In genomic region chr11:35253237-35253636, GRCh38 we compare ENCODE assay signal across 1 cellular context.
A peak's percentile ranks its signal among the peaks of the same experiment; 100 is the strongest.
TF ChIP-seq lines count a peak whose summit lies in the region.

No MANE protein-coding gene starts in this region.

TF ChIP-seq in SK-N-SH, 30 proteins besides CTCF, POLR2A, EP300 and RAD21 (continued from another document):
- TF ChIP-seq FOXJ3 (CRISPR knock-in tag; IDR thresholded peaks at IDR 0.05) (no peak), TEAD4 (IDR thresholded peaks at IDR 0.05; ENCODE audit: borderline replicate concordance, insufficient read depth) (no peak), POLR2AphosphoS5 (IDR thresholded peaks at IDR 0.05; ENCODE audit: low read depth, low read length) (no peak), NFIC (IDR thresholded peaks at IDR 0.05; ENCODE audit: borderline replicate concordance) (peak; percentile 33; the same call in 1 of the 2 replicates), EZH2phosphoT487 (IDR thresholded peaks at IDR 0.05; ENCODE audit: borderline replicate concordance, low read depth) (no peak), USF1 (IDR thresholded peaks at IDR 0.05; ENCODE audit: borderline replicate concordance, low read depth) (no peak), USF2 (IDR thresholded peaks at IDR 0.05; ENCODE audit: borderline replicate concordance, low read depth, low read length) (no peak), TAF1 (IDR thresholded peaks at IDR 0.05; ENCODE audit: borderline replicate concordance, low read depth, low read length) (no peak), MXI1 (IDR thresholded peaks at IDR 0.05; ENCODE audit: low read depth, low read length) (no peak), SMC3 (IDR thresholded peaks at IDR 0.05; ENCODE audit: low read depth, low read length) (no peak), RFX5 (IDR thresholded peaks at IDR 0.05; ENCODE audit: low read length) (no peak), GATA2 (CRISPR knock-in tag; IDR thresholded peaks at IDR 0.05) (no peak), SIN3A (IDR thresholded peaks at IDR 0.05; ENCODE audit: borderline replicate concordance, low read depth, low read length) (no peak), GABPA (IDR thresholded peaks at IDR 0.05; ENCODE audit: low read depth) (no peak), FOSL2 (IDR thresholded peaks at IDR 0.05; ENCODE audit: borderline replicate concordance, low read depth) (peak; percentile 9; the same call in 1 of the 2 replicates), NRF1 (IDR thresholded peaks at IDR 0.05; ENCODE audit: low read depth, low read length) (no peak), ELF1 (IDR thresholded peaks at IDR 0.05) (no peak), RXRA (IDR thresholded peaks at IDR 0.05; ENCODE audit: borderline replicate concordance, low read depth) (no peak), PBX3 (IDR thresholded peaks at IDR 0.05) (peak; percentile 30), JUND (IDR thresholded peaks at IDR 0.05) (peak; percentile 16; the same call in 1 of the 2 replicates), CHD2 (IDR thresholded peaks at IDR 0.05; ENCODE audit: low read length, partially characterized antibody) (no peak), TCF12 (IDR thresholded peaks at IDR 0.05) (peak; percentile 43)
